ENCODE assay signal across 8 cellular contexts in the genomic region with DNA sequence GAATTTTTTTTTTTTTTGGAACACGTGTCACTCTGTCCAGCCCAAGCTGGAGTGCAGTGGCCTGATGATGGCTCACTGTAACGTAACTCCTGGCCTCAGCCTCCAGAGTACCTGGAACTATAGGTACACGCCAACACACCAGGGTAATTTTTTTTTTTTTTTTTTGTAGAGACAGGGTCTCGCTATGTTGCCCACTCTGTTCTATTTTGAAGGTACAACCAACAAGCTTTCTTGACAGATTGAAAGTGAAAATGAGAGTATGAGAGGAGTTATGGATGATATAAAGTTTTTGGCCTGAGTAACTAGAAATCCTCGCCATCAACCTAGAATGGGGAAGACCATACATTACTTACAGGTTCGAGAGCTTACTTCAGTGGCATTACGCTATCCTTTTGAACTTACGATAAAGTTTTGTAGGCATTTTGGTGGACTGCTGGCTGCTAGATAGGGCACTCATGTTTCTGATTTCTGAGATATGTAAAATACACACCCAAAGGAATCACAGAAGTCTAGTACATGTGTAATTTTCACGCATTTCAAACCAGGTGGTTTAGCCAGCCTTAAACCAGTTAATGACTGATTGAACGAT. TPM values are rescaled to one million over a fixed set of nuclear protein-coding genes. Genes with fewer than 3 reads are reported as not detected.
A peak's percentile ranks its signal among the peaks of the same experiment; 100 is the strongest.
DNase-seq lines count a peak whose midpoint lies in the region; ATAC-seq, FAIRE-seq and TF ChIP-seq lines count a peak whose summit lies in the region.

No MANE protein-coding gene starts in this region.

- H3F3A ChIP-seq in smooth muscle cell (ENCODE audit: low read depth), result no peaks in the 10 kb centered on the region

- 25% methylated on average over 10 of the region's 10 CpGs for WGBS in smooth muscle cell (ENCODE audit: low lambda C conversion rate)

- DNase-seq in DND-41 (no peak), smooth muscle cell (lab: John Stamatoyannopoulos, UW; ENCODE audit: unreplicated experiment) (no peak), urothelium cell line (ENCODE audit: low spot score) (no peak), DMS79 (lab: John Stamatoyannopoulos, UW) (no peak)
- DNase-seq in activated CD8-positive, alpha-beta T cell treated with anti-CD3 and anti-CD28 coated beads, Interleukin-2, amount 10 ng/mL, durations not matched to agents 7 days and 5 days, result no peak

- peak overlapping the region; percentile 66 for H3K4me2 ChIP-seq in DND-41 (ENCODE audit: insufficient read depth, low read length)
- H3K4me2 ChIP-seq in smooth muscle cell, result peak overlapping the region; percentile 92

- H3K27ac ChIP-seq in DND-41 (ENCODE audit: low read length), result peak overlapping the region; percentile 81
- no peak overlapping the region for H3K27ac ChIP-seq in iPS-18a (ENCODE audit: low read length)
- no peak overlapping the region for H3K27ac ChIP-seq in smooth muscle cell (ENCODE audit: low read depth)

- CTCF ChIA-PET in activated CD8-positive, alpha-beta T cell treated with anti-CD3 and anti-CD28 coated beads, Interleukin-2, amount 10 ng/mL, durations not matched to agents 7 days and 5 days (lab: Charles Lee), result interaction anchor here (0.7 to 6.7 kb wide), 12 partner anchors 10 to 160 kb away, joined by 3 to 67 read pairs (median 3); a partner anchor contains a TSS

- H2AFZ ChIP-seq in DND-41 (ENCODE audit: low read depth, low read length) (peak overlapping the region; percentile 76), smooth muscle cell (ENCODE audit: low read depth) (peak overlapping the region; percentile 97)

- ATAC-seq in DND-41 (ENCODE audit: insufficient read depth, low read depth) (no peak), GM19438 (IDR thresholded peaks at IDR 0.05; ENCODE audit: low read depth, unreplicated experiment) (peak; percentile 5), HG03575 (IDR thresholded peaks at IDR 0.05; ENCODE audit: extremely low read depth, insufficient number of reproducible peaks, low FRiP score, unreplicated experiment) (peak; percentile 17)
- peak; percentile 14 for ATAC-seq in activated CD8-positive, alpha-beta T cell treated with anti-CD3 and anti-CD28 coated beads, Interleukin-2, amount 10 ng/mL, durations not matched to agents 7 days and 5 days

- H3K4me3 Mint-ChIP-seq in activated CD8-positive, alpha-beta T cell treated with anti-CD3 and anti-CD28 coated beads, Interleukin-2, amount 10 ng/mL, durations not matched to agents 7 days and 5 days, result peak overlapping the region; percentile 86

- TF ChIP-seq CTCF in DND-41 (IDR thresholded peaks at IDR 0.05; ENCODE audit: borderline replicate concordance, extremely low read depth, low read length, poor library complexity, severe bottlenecking) (no peak), smooth muscle cell (IDR thresholded peaks at IDR 0.05; ENCODE audit: borderline replicate concordance, insufficient read depth, poor library complexity, severe bottlenecking) (no peak)

- POLR2A ChIA-PET in activated CD8-positive, alpha-beta T cell treated with anti-CD3 and anti-CD28 coated beads, Interleukin-2, amount 10 ng/mL, durations not matched to agents 7 days and 5 days (lab: Charles Lee), result interaction anchor here (0.6 to 8.8 kb wide), 17 partner anchors 10 to 152 kb away, joined by 3 to 194 read pairs (median 24); a partner anchor contains a TSS

- H3K27me3 Mint-ChIP-seq in activated CD8-positive, alpha-beta T cell treated with anti-CD3 and anti-CD28 coated beads, Interleukin-2, amount 10 ng/mL, durations not matched to agents 7 days and 5 days (ENCODE audit: low read depth), result no peaks in the 10 kb centered on the region

- FAIRE-seq in urothelium cell line (lab: Jason Lieb, UNC), result no peak

- peak overlapping the region; percentile 91 for H3K27ac Mint-ChIP-seq in activated CD8-positive, alpha-beta T cell treated with anti-CD3 and anti-CD28 coated beads, Interleukin-2, amount 10 ng/mL, durations not matched to agents 7 days and 5 days

- H4K20me1 ChIP-seq in DND-41 (ENCODE audit: insufficient read depth, low read length) (peaks cover 13% of the 10 kb centered on the region; the same call in 1 of the 2 replicates), smooth muscle cell (ENCODE audit: low read depth) (peaks cover 29% of the 10 kb centered on the region)

- H3K79me2 ChIP-seq in DND-41 (ENCODE audit: insufficient read depth, low read length) (peaks cover 49% of the 10 kb centered on the region), smooth muscle cell (ENCODE audit: low read depth) (peaks cover 39% of the 10 kb centered on the region)

- no peaks in the 10 kb centered on the region for H3K9me3 Mint-ChIP-seq in activated CD8-positive, alpha-beta T cell treated with anti-CD3 and anti-CD28 coated beads, Interleukin-2, amount 10 ng/mL, durations not matched to agents 7 days and 5 days (ENCODE audit: insufficient read depth)

- H3K4me1 Mint-ChIP-seq in activated CD8-positive, alpha-beta T cell treated with anti-CD3 and anti-CD28 coated beads, Interleukin-2, amount 10 ng/mL, durations not matched to agents 7 days and 5 days (ENCODE audit: low read depth), result peaks cover 45% of the 10 kb centered on the region

- peaks cover 46% of the 10 kb centered on the region for H3K36me3 Mint-ChIP-seq in activated CD8-positive, alpha-beta T cell treated with anti-CD3 and anti-CD28 coated beads, Interleukin-2, amount 10 ng/mL, durations not matched to agents 7 days and 5 days (ENCODE audit: low read depth)

- peak overlapping the region; percentile 17 to 61; a peak in 3 of 4 replicates for H3K4me3 ChIP-seq in DND-41 (ENCODE audit: low read depth in 1 of 2, low read length in 2 of 2)
- peak overlapping the region; percentile 75 for H3K4me3 ChIP-seq in iPS-18a (ENCODE audit: low read length)
- H3K4me3 ChIP-seq in smooth muscle cell, result peak overlapping the region; percentile 96

- H3K36me3 ChIP-seq in DND-41 (ENCODE audit: insufficient read depth, low read length) (peaks cover 7% of the 10 kb centered on the region), iPS-18a (ENCODE audit: control insufficient read depth, low read depth, low read length) (no peaks in the 10 kb centered on the region), smooth muscle cell (ENCODE audit: low read depth) (no peaks in the 10 kb centered on the region)

- H3K9ac ChIP-seq in DND-41 (ENCODE audit: low read depth, low read length) (peak overlapping the region; percentile 80), iPS-18a (ENCODE audit: low read length) (peak overlapping the region; percentile 63), smooth muscle cell (ENCODE audit: low read depth) (peak overlapping the region; percentile 41)

- peaks cover 44% of the 10 kb centered on the region for H3K4me1 ChIP-seq in DND-41 (ENCODE audit: insufficient read depth, low read length)
- H3K4me1 ChIP-seq in iPS-18a (ENCODE audit: control insufficient read depth, low read depth, low read length), result peaks cover 16% of the 10 kb centered on the region
- H3K4me1 ChIP-seq in smooth muscle cell (ENCODE audit: low read depth), result peaks cover 12% of the 10 kb centered on the region

- H3K9me3 ChIP-seq in DND-41 (ENCODE audit: insufficient read depth, low read length, severe bottlenecking) (no peaks in the 10 kb centered on the region), iPS-18a (ENCODE audit: control insufficient read depth, low read depth, low read length) (no peaks in the 10 kb centered on the region), smooth muscle cell (replicated peaks; ENCODE audit: low read depth) (no peaks in the 10 kb centered on the region)

- no peaks in the 10 kb centered on the region for H3K27me3 ChIP-seq in DND-41 (ENCODE audit: insufficient read depth, low read length, poor library complexity)
- no peaks in the 10 kb centered on the region for H3K27me3 ChIP-seq in iPS-18a (ENCODE audit: control insufficient read depth, insufficient read depth, low read length)
- no peaks in the 10 kb centered on the region for H3K27me3 ChIP-seq in smooth muscle cell (ENCODE audit: low read depth)

RNA-seq across cellular contexts. Expression of a gene that starts 0.8 kb away (rescaled TPM):
- total RNA-seq in activated CD8-positive, alpha-beta T cell treated with anti-CD3 and anti-CD28 coated beads, Interleukin-2, amount 10 ng/mL, durations not matched to agents 7 days and 5 days, result 100 to 1,000 TPM; 115 to 126 TPM
- total RNA-seq in smooth muscle cell, result 24.0 and 31.5 TPM in 2 replicates
- polyA plus RNA-seq in smooth muscle cell, result 12.6 and 16.4 TPM in 2 replicates

Comparison
In these comparisons a context has a peak if more than half of its experiments do, and no peak if none do; other contexts are left out.
1. H3K4me3 ChIP-seq: peak in every context shown above with its lines; median percentile 96 in smooth muscle cell; 75 in iPS-18a; 39 in DND-41.